Comparison of ENCODE assay signal across 24 cellular contexts in genomic region chrX:122572461-122572860, GRCh38.
DNase-seq lines count a peak whose midpoint lies in the region; ATAC-seq and TF ChIP-seq lines count a peak whose summit lies in the region.
"Had no signal": no experiment of that assay in that cellular context is flagged by ENCODE, and none has a peak within 500 bp of the region (broad histone marks: within the 10 kb centered on the region; RNA-seq: fewer than 3 reads in every experiment).

No MANE protein-coding gene starts in this region.

- WGBS in mammary epithelial cell (ENCODE audit: low coverage, missing lambda C conversion rate), result 29% methylated on average over 4 of the region's 4 CpGs

- intact Hi-C loops in mammary epithelial cell (cut with micrococcal nuclease), result no loop called here
- intact Hi-C loops in colonic mucosa (cut with DNase I), result no loop called here

- H3K4me3 ChIP-seq in AG10803 (ENCODE audit: low read length) (no peak overlapping the region), mammary epithelial cell (replicated peaks in 1 of 3; ENCODE audit: insufficient read depth in 1 of 3, low read depth in 2 of 3, low read length in 3 of 3) (no peak overlapping the region), foreskin fibroblast (ENCODE audit: low read depth in 1 of 2, low read length in 2 of 2) (no peak overlapping the region), colonic mucosa (no peak overlapping the region)
- H3K4me3 ChIP-seq: ascending aorta, dorsolateral prefrontal cortex, right atrium auricular region, smooth muscle cell, upper lobe of right lung had no signal

- H4K20me1 ChIP-seq in mammary epithelial cell (ENCODE audit: insufficient read depth, low read length), result no peaks in the 10 kb centered on the region

- in situ Hi-C loops in mammary epithelial cell (cut with MboI; ENCODE audit: low sequenced_read_pairs in 2 of 2), result no loop called here

- H3K4me1 ChIP-seq in mammary epithelial cell (ENCODE audit: insufficient read depth, low read length), result no peaks in the 10 kb centered on the region
- H3K4me1 ChIP-seq in colonic mucosa, result no peaks in the 10 kb centered on the region
- H3K4me1 ChIP-seq: ascending aorta, BE2C, right atrium auricular region, upper lobe of right lung had no signal

- H3K9ac ChIP-seq in mammary epithelial cell (ENCODE audit: insufficient read depth, low read length) (no peak overlapping the region), colonic mucosa (ENCODE audit: low read depth in 2 of 2, low read length in 2 of 2) (no peak overlapping the region)
- H3K9ac ChIP-seq: KMS-11 had no signal

- no peak overlapping the region for H2AFZ ChIP-seq in mammary epithelial cell (ENCODE audit: low read depth, low read length)

- dilution Hi-C loops in mammary epithelial cell (cut with HindIII; ENCODE audit: low sequenced_read_pairs), result no loop called here

- H3K9me3 ChIP-seq in mammary epithelial cell (replicated peaks; ENCODE audit: insufficient read depth, low read length) (no peaks in the 10 kb centered on the region), colonic mucosa (no peaks in the 10 kb centered on the region)
- H3K9me3 ChIP-seq: ascending aorta, BE2C, right atrium auricular region, upper lobe of right lung had no signal

- CTCF ChIA-PET in mammary epithelial cell (lab: Charles Lee; ENCODE audit: low non-redundant PET), result no interaction called here

- no peaks in the 10 kb centered on the region for H3K79me2 ChIP-seq in mammary epithelial cell (ENCODE audit: insufficient read depth, low read length)

- BruUV-seq in mammary epithelial cell (replicated peaks; lab: Mats Ljungman, UMichigan), result no TSS peak

- H3K36me3 ChIP-seq in mammary epithelial cell (ENCODE audit: insufficient read depth, low read length) (no peaks in the 10 kb centered on the region), colonic mucosa (no peaks in the 10 kb centered on the region)
- H3K36me3 ChIP-seq: ascending aorta, BE2C, right atrium auricular region, upper lobe of right lung had no signal

- no peaks in the 10 kb centered on the region for H3K27me3 ChIP-seq in mammary epithelial cell (ENCODE audit: insufficient read depth, low read length)
- H3K27me3 ChIP-seq in colonic mucosa, result no peaks in the 10 kb centered on the region
- H3K27me3 ChIP-seq: ascending aorta, BE2C, right atrium auricular region, upper lobe of right lung had no signal

- no peak overlapping the region for H3K4me2 ChIP-seq in mammary epithelial cell (ENCODE audit: insufficient read depth, low read depth, low read length)
- H3K4me2 ChIP-seq: KMS-11, smooth muscle cell had no signal

- peak; percentile 58 for DNase-seq in AG10803 (ENCODE audit: low read depth)
- DNase-seq in LHCN-M2 (ENCODE audit: low read depth), result peak; percentile 55
- DNase-seq in mammary epithelial cell, result peak; percentile 29
- peak; percentile 57 to 74 for DNase-seq in foreskin fibroblast
- DNase-seq in NCI-H524 treated with DMSO at 0.1 percent for 48 hours (lab: John Stamatoyannopoulos, UW), result no peak
- DNase-seq in colonic mucosa, result no peak
- no peak for DNase-seq in HuH-7.5 (ENCODE audit: low spot score)
- DNase-seq: activated B cell treated with CpG ODN at 0.5 μM for 24 hours; activated CD4-positive, alpha-beta T cell treated with anti-CD3 and anti-CD28 coated beads, Interleukin-2, amount 10 ng/mL, durations not matched to agents 7 days and 5 days; activated effector memory CD4-positive, alpha-beta T cell treated with Interleukin-2 at 50 U/mL for 16 hours; activated T-cell treated with anti-CD3 and anti-CD28 coated beads, Interleukin-2, amount 50 U/mL, for 1 hour; BE2C; CD8-positive, alpha-beta T cell; cerebellar nuclear complex; dorsolateral prefrontal cortex; stimulated activated naive CD4-positive, alpha-beta T cell; upper lobe of right lung had no signal

- TF ChIP-seq CTCF in AG10803 (conservative IDR thresholded peaks at IDR 0.05; ENCODE audit: low read length) (no peak), mammary epithelial cell (conservative IDR thresholded peaks at IDR 0.05 in 1 of 2, IDR thresholded peaks at IDR 0.05 in 1 of 2; ENCODE audit: extremely low read depth in 1 of 2, insufficient read depth in 1 of 2, low read depth in 1 of 2, low read length in 2 of 2) (no peak), foreskin fibroblast (IDR thresholded peaks at IDR 0.05; ENCODE audit: low read depth, low read length) (no peak), colonic mucosa (IDR thresholded peaks at IDR 0.05) (no peak)

- H3K27ac ChIP-seq in mammary epithelial cell (ENCODE audit: insufficient read depth, low read depth, low read length) (no peak overlapping the region), colonic mucosa (no peak overlapping the region)
- H3K27ac ChIP-seq: ascending aorta, dorsolateral prefrontal cortex, KMS-11, right atrium auricular region, RWPE1, upper lobe of right lung had no signal

- ATAC-seq in GM19351 (IDR thresholded peaks at IDR 0.05; ENCODE audit: unreplicated experiment), result no peak
- ATAC-seq: CD8-positive, alpha-beta T cell; left lobe of liver; upper lobe of right lung had no signal

Comparison
In these comparisons a context has a peak if more than half of its experiments do, and no peak if none do; other contexts are left out.
1. DNase-seq: peak in AG10803 (single experiment), LHCN-M2 (single experiment), mammary epithelial cell (single experiment) and foreskin fibroblast (2 of 2); none in NCI-H524 treated with DMSO at 0.1 percent for 48 hours (single experiment), colonic mucosa (single experiment) and HuH-7.5 (single experiment).